14 cellular contexts compared by ENCODE assay signal in the genomic region with DNA sequence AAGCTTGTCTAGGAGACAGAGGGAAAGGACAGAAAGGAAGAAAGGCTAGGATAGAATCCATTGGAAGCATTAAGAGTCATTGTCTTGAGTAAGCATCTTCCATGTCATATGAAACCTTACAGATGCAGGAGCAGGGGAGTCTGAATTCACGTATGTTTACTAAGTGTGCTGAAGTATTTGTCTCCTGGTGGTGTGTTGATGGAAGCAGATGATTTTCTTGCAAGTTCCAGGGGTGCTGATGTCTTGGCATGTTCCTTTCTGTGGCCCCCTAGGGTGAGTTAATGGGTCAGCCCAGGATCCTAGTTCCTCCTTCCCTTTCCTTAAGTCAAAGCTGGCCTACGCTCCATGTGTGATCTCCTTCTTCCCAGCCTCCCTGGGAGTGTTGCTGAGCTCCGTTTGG.
DNase-seq lines count a peak whose midpoint lies in the region; ATAC-seq and TF ChIP-seq lines count a peak whose summit lies in the region.
"Had no signal": no experiment of that assay in that cellular context is flagged by ENCODE, and none has a peak within 500 bp of the region (broad histone marks: within the 10 kb centered on the region; RNA-seq: fewer than 3 reads in every experiment).

No MANE protein-coding gene starts in this region.

- H3K9me3 ChIP-seq in GM23248 (ENCODE audit: low read depth) = no peaks in the 10 kb centered on the region
- no peaks in the 10 kb centered on the region for H3K9me3 ChIP-seq in psoas muscle
- H3K9me3 ChIP-seq: SJSA1 had no signal

- no peak overlapping the region for H2AFZ ChIP-seq in GM23248

- H3F3A ChIP-seq in GM23248 (ENCODE audit: insufficient read depth) = peaks cover 44% of the 10 kb centered on the region

- POLR2A ChIA-PET in RWPE1 (lab: Yijun Ruan, JAX; ENCODE audit: low non-redundant PET) = no interaction called here

- whole genome bisulfite sequencing in GM23248 (ENCODE audit: low coverage in 1 of 2, low lambda C conversion rate in 2 of 2, missing lambda C conversion rate in 2 of 2), 2 experiments = 16 to 23% methylated on average over 3 of the region's 3 CpGs
- WGBS in psoas muscle, 3 donors = 5 to 49% (median 10%) methylated on average over 3 of the region's 3 CpGs

- intact Hi-C loops in psoas muscle (cut with DNase I) = no loop called here

- H3K27me3 ChIP-seq in GM23248 (replicated peaks; ENCODE audit: insufficient read depth) (no peaks in the 10 kb centered on the region), psoas muscle (ENCODE audit: insufficient read depth in 3 of 3, low read length in 2 of 3) (no peaks in the 10 kb centered on the region)
- H3K27me3 ChIP-seq: SJSA1 had no signal

- H3K4me3 ChIP-seq in GM23248 = no peak overlapping the region
- H3K4me3 ChIP-seq in fibroblast of mammary gland (ENCODE audit: control insufficient read depth, low read depth, low read length) = no peak overlapping the region
- H3K4me3 ChIP-seq in psoas muscle = no peak overlapping the region
- H3K4me3 ChIP-seq: SJSA1 had no signal

- H4K20me1 ChIP-seq in GM23248 (ENCODE audit: insufficient read depth) = peaks cover 12% of the 10 kb centered on the region; the same call in 1 of the 2 replicates

- DNase-seq in GM23248 = peak; percentile 39
- no peak for DNase-seq in RWPE1 (ENCODE audit: low spot score)
- DNase-seq in fibroblast of mammary gland (ENCODE audit: low read depth) = peak; percentile 55
- DNase-seq in psoas muscle = no peak
- no peak for DNase-seq in NK-92 (lab: John Stamatoyannopoulos, UW; ENCODE audit: unreplicated experiment)
- no peak for DNase-seq in NCI-H1930 (lab: John Stamatoyannopoulos, UW)
- DNase-seq in activated CD4-positive, alpha-beta T cell treated with anti-CD3 and anti-CD28 coated beads, Interleukin-2, amount 50 U/mL, for 4 hours = no peak
- DNase-seq: ACHN; CD4-positive, alpha-beta T cell; H9; NCI-H1436; NCI-H2081 treated with DMSO at 0.1 percent for 48 hours; NCI-H526 treated with DMSO at 0.1 percent for 48 hours had no signal

- peak in 3 of 4 donors; percentile 26 to 37 (median 26) for ATAC-seq in psoas muscle

- H3K9ac ChIP-seq in GM23248 = no peak overlapping the region

- H3K4me1 ChIP-seq in GM23248 (ENCODE audit: insufficient read depth) = peaks cover 32% of the 10 kb centered on the region
- peaks cover 65% of the 10 kb centered on the region for H3K4me1 ChIP-seq in psoas muscle

- peaks cover 16% of the 10 kb centered on the region for H3K36me3 ChIP-seq in GM23248 (ENCODE audit: low read depth)
- no peaks in the 10 kb centered on the region for H3K36me3 ChIP-seq in psoas muscle (ENCODE audit: insufficient read depth in 1 of 2, low read depth in 1 of 2)

- H3K4me2 ChIP-seq in GM23248 (ENCODE audit: unreplicated experiment) = no peak overlapping the region

- H3K79me2 ChIP-seq in GM23248 (ENCODE audit: insufficient read depth) = peaks cover 100% of the 10 kb centered on the region

- TF ChIP-seq CTCF in RWPE1 (conservative IDR thresholded peaks at IDR 0.05; ENCODE audit: low read depth) (no peak), fibroblast of mammary gland (conservative IDR thresholded peaks at IDR 0.05; ENCODE audit: control insufficient read depth, insufficient read depth, low read depth, low read length) (no peak), psoas muscle (IDR thresholded peaks at IDR 0.05) (no peak)

- CTCF ChIA-PET in RWPE1 (lab: Yijun Ruan, JAX) = no interaction called here

- no peak overlapping the region for H3K27ac ChIP-seq in GM23248
- H3K27ac ChIP-seq in RWPE1 = peak overlapping the region; percentile 38; the same call in 1 of the 2 replicates
- peak overlapping the region; percentile 73 for H3K27ac ChIP-seq in psoas muscle
- H3K27ac ChIP-seq: SJSA1 had no signal

- no peaks in the 10 kb centered on the region for H3K9me2 ChIP-seq in GM23248 (ENCODE audit: insufficient read depth)

- in situ Hi-C loops in GM23248 (cut with MboI) = no loop called here

Comparison
In these comparisons a context has a peak if more than half of its experiments do, and no peak if none do; other contexts are left out.
1. DNase-seq: peak in GM23248 (single experiment) and fibroblast of mammary gland (single experiment); none in RWPE1 (single experiment), psoas muscle (0 of 2), NK-92 (single experiment), NCI-H1930 (0 of 2) and activated CD4-positive, alpha-beta T cell treated with anti-CD3 and anti-CD28 coated beads, Interleukin-2, amount 50 U/mL, for 4 hours (0 of 2).